10 cellular contexts compared by ENCODE assay signal in the genomic region with DNA sequence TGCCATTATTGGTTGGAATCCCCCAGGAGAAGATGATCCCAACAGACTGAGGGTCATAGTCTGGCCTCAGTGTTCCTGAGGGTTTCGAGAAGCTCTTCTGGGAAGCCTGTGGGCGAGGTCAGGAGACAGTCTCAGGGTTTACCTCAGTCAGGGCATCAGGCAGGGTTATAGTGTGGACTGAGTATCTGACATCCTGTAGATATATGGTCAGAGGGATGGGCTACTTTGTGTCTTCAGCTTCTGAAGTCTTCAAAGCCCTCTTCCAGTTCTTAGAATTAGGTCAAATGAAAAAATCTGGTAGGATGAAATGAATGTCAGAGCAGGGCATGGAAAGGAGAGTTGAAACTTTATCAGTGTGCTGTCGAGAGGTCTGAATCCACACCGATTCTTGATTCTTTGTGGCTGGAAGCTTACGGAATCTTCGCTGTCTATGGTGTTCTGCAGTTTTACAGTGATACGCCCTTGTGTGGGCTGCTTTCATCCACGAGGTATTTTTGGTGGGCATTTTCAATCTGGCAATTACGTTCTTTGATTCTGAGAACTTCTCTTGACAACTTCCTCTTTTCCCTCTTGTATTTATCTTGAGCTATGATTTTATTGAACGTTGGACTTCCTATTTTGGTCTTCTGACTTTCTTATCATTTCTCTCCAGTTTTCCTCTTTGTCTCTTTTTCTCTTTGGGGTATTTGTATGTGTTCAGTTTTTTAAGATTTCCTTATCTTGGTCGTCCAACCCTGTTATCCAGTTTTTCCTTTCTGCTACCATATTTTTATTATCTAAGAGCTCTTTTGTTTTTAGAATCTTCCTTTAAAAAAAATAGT. TPM values are rescaled to one million over a fixed set of nuclear protein-coding genes. Genes with fewer than 3 reads are reported as not detected.
DNase-seq lines count a peak whose midpoint lies in the region; ATAC-seq and TF ChIP-seq lines count a peak whose summit lies in the region.
"Had no signal": no experiment of that assay in that cellular context is flagged by ENCODE, and none has a peak within 500 bp of the region (broad histone marks: within the 10 kb centered on the region; RNA-seq: fewer than 3 reads in every experiment).

No MANE protein-coding gene starts in this region.

- ATAC-seq in lower lobe of right lung (peak; percentile 32 to 52), HG03196 (IDR thresholded peaks at IDR 0.05; ENCODE audit: unreplicated experiment) (no peak)

- H3K27ac ChIP-seq in CD4-positive, alpha-beta memory T cell (ENCODE audit: low read depth, low read length), result no peak overlapping the region
- H3K27ac ChIP-seq in HEK293 (ENCODE audit: extremely low read depth, low read depth, low read length), result no peak overlapping the region
- H3K27ac ChIP-seq in lower lobe of right lung, result no peak overlapping the region

- no peaks in the 10 kb centered on the region for H3K27me3 Mint-ChIP-seq in CD4-positive, alpha-beta memory T cell

- peak overlapping the region; percentile 43 to 86 (median 65) for H3K27ac Mint-ChIP-seq in CD4-positive, alpha-beta memory T cell

- peaks cover 0 to 2% (median 0%) of the 10 kb centered on the region in 8 donors for H3K9me3 Mint-ChIP-seq in CD4-positive, alpha-beta memory T cell

- peaks cover 67% of the 10 kb centered on the region for H3K4me1 ChIP-seq in CD4-positive, alpha-beta memory T cell (ENCODE audit: insufficient read depth, low read length)
- H3K4me1 ChIP-seq in HEK293 (ENCODE audit: control insufficient read depth, insufficient read depth, low read length) (peaks cover 8% of the 10 kb centered on the region), lower lobe of right lung (peaks cover 55% of the 10 kb centered on the region)

- H3K4me3 Mint-ChIP-seq in CD4-positive, alpha-beta memory T cell, result peak overlapping the region; percentile 33 to 80 (median 72)

- H3K36me3 Mint-ChIP-seq in CD4-positive, alpha-beta memory T cell, result peaks cover 27 to 39% of the 10 kb centered on the region in 2 donors

- POLR2A ChIA-PET in CD4-positive, alpha-beta memory T cell (lab: Charles Lee; ENCODE audit: partially characterized antibody), result interaction anchor here (0.6 to 1.3 kb wide), 3 partner anchors 30 to 358 kb away, joined by 3 read pairs; partner anchors contain the start of gene BPTF
- POLR2A ChIA-PET in HEK293 (lab: Yijun Ruan, JAX), result no interaction called here

- DNase-seq in CD4-positive, alpha-beta memory T cell, result no peak
- DNase-seq in UCSD-AML1 (lab: John Stamatoyannopoulos, UW; ENCODE audit: unreplicated experiment) (peak; percentile 16), lower lobe of right lung (no peak), ecto neural progenitor cell (ENCODE audit: low spot score) (no peak), HuH-7 (ENCODE audit: low spot score) (no peak), GM19240 (ENCODE audit: insufficient read length, low spot score) (no peak)
- DNase-seq: NCI-H2171 treated with DMSO at 0.1 percent for 48 hours; stimulated activated naive CD4-positive, alpha-beta T cell had no signal

- H3K27me3 ChIP-seq in CD4-positive, alpha-beta memory T cell (ENCODE audit: insufficient read depth, low read length), result no peaks in the 10 kb centered on the region
- H3K27me3 ChIP-seq in lower lobe of right lung (ENCODE audit: low read depth), result no peaks in the 10 kb centered on the region

- H3K4me3 ChIP-seq in CD4-positive, alpha-beta memory T cell (ENCODE audit: low read length in 2 of 2), result no peak overlapping the region
- H3K4me3 ChIP-seq in HEK293 (ENCODE audit: low read depth, low read length) (no peak overlapping the region), lower lobe of right lung (no peak overlapping the region)

- intact Hi-C loops in CD4-positive, alpha-beta memory T cell (cut with micrococcal nuclease), result no loop called here
- intact Hi-C loops in lower lobe of right lung (cut with DNase I), result no loop called here

- H3K9me3 ChIP-seq in CD4-positive, alpha-beta memory T cell (ENCODE audit: control insufficient read depth in 1 of 2, low read length in 2 of 2), result no peaks in the 10 kb centered on the region
- H3K9me3 ChIP-seq in HEK293 (ENCODE audit: control insufficient read depth, insufficient read depth, low read depth, low read length) (no peaks in the 10 kb centered on the region), lower lobe of right lung (no peaks in the 10 kb centered on the region)

- TF ChIP-seq CTCF in HEK293 (tag by site-specific recombination; IDR thresholded peaks at IDR 0.05) (no peak), lower lobe of right lung (IDR thresholded peaks at IDR 0.05) (no peak)

- H3K4me1 Mint-ChIP-seq in CD4-positive, alpha-beta memory T cell, result peaks cover 52 to 85% (median 69%) of the 10 kb centered on the region in 4 donors

- H3K36me3 ChIP-seq in CD4-positive, alpha-beta memory T cell (ENCODE audit: insufficient read depth, low read length), result peaks cover 8% of the 10 kb centered on the region
- H3K36me3 ChIP-seq in HEK293 (ENCODE audit: control insufficient read depth in 2 of 2, insufficient read depth in 1 of 2, low read length in 2 of 2), result peaks cover 4 to 20% of the 10 kb centered on the region in 2 experiments
- H3K36me3 ChIP-seq in lower lobe of right lung, result peaks cover 14% of the 10 kb centered on the region

- CTCF ChIA-PET in CD4-positive, alpha-beta memory T cell (lab: Charles Lee; ENCODE audit: partially characterized antibody), result interaction anchor here (1.5 kb wide), 1 partner anchor 56 kb away, joined by 3 read pairs; no protein-coding TSS in a partner anchor
- CTCF ChIA-PET in HEK293 (lab: Yijun Ruan, JAX), result interaction anchor here (0.5 to 1.1 kb wide), 2 partner anchors 87 to 253 kb away, joined by 3 to 4 read pairs; no protein-coding TSS in a partner anchor

TF ChIP-seq in HEK293, 187 proteins besides CTCF, POLR2A, EP300 and RAD21:
- 0 out of 2 replicates have a peak, but pooled peaks have one; percentile 18 for TF ChIP-seq PRDM1 (tag by site-specific recombination; IDR thresholded peaks at IDR 0.05)
- no peak for TF ChIP-seq HOXC10 (CRISPR knock-in tag; IDR thresholded peaks at IDR 0.05)
- 0 out of 2 replicates have a peak, but pooled peaks have one; percentile 47 for TF ChIP-seq ZNF677 (tag by site-specific recombination; IDR thresholded peaks at IDR 0.05)

RNA-seq across cellular contexts. Expression of gene BPTF, which starts 30.4 kb away (rescaled TPM):
- total RNA-seq in CD4-positive, alpha-beta memory T cell, result 100 to 1,000 TPM; 182 to 187 TPM
- 10 to 100 TPM in 1 of 2 donors, 1 to 10 TPM in 1; 2.4 to 29.6 TPM for polyA plus RNA-seq in CD4-positive, alpha-beta memory T cell
- 96.9 TPM for total RNA-seq in lower lobe of right lung
